ENCODE assay signal across 8 cellular contexts in the genomic region with DNA sequence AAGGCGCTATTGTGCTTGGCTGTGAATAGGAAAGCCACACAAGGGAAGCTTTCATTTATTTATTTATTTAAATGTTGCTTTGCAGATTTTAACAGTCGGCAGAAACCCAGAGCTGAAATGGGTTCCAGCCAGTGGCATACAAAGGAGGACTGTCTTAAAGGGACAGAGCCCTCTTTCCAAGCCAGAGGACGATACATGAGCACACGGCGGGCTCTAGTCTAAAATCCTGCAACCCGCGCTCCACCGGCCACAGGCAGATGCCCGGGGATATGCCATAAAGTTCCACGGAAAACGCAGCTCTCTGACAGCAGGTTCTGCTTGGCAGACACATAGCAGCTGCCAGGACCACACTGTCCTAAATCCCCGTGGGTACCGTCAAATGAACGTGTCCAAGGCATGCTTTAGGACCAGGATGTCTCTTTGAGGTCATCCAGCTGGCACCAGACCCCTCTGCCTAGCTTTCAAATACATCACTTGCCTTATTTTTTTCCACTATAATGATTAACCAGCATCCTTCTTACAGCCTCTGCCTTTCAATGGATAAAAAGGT.
DNase-seq lines count a peak whose midpoint lies in the region; ATAC-seq and TF ChIP-seq lines count a peak whose summit lies in the region.

No MANE protein-coding gene starts in this region.

- peak overlapping the region; percentile 51 to 54 for H3K4me3 ChIP-seq in vagina

- no peak overlapping the region for H3K27ac Mint-ChIP-seq in T-helper 2 cell treated with Interferon-gamma antibody and Interleukin-4, amounts not matched to agents 5 μg/mL and 100 μg/mL, for 36 hours

- DNase-seq in T-helper 2 cell treated with Interferon-gamma antibody and Interleukin-4, amounts not matched to agents 5 μg/mL and 100 μg/mL, for 36 hours (ENCODE audit: low spot score) = no peak
- DNase-seq in T-helper 2 cell (no peak), NCI-H774 (lab: John Stamatoyannopoulos, UW) (peak; percentile 46), dermis blood vessel endothelial cell (peak; percentile 50), middle frontal gyrus (ENCODE audit: extremely low spot score, low spot score) (peak; percentile 76), vagina (ENCODE audit: extremely low spot score in 2 of 2) (no peak), KBM-7 (no peak)

- H3K27ac ChIP-seq in vagina = peak overlapping the region; percentile 62

- H3K27me3 Mint-ChIP-seq in T-helper 2 cell treated with Interferon-gamma antibody and Interleukin-4, amounts not matched to agents 5 μg/mL and 100 μg/mL, for 36 hours (ENCODE audit: low read depth) = no peaks in the 10 kb centered on the region

- TF ChIP-seq POLR2A in vagina (IDR thresholded peaks at IDR 0.05) = no peak

- peak overlapping the region; percentile 66 for H3K4me3 Mint-ChIP-seq in T-helper 2 cell treated with Interferon-gamma antibody and Interleukin-4, amounts not matched to agents 5 μg/mL and 100 μg/mL, for 36 hours

- H3K4me1 Mint-ChIP-seq in T-helper 2 cell treated with Interferon-gamma antibody and Interleukin-4, amounts not matched to agents 5 μg/mL and 100 μg/mL, for 36 hours (ENCODE audit: low read depth) = peaks cover 70% of the 10 kb centered on the region

- H3K4me1 ChIP-seq in vagina = peaks cover 61% of the 10 kb centered on the region

- no peak for TF ChIP-seq CTCF in vagina (IDR thresholded peaks at IDR 0.05)

- in situ Hi-C loops in KBM-7 (cut with MboI; ENCODE audit: low pct_unique_long_range_greater_than_20kb, low sequenced_read_pairs) = loop anchor here (25.0 kb wide), 1 partner anchor 230 kb away; no protein-coding TSS in a partner anchor

- intact Hi-C loops in vagina (cut with DNase I) = no loop called here

- no peaks in the 10 kb centered on the region for H3K27me3 ChIP-seq in vagina

- no peak for ATAC-seq in GM21367 (IDR thresholded peaks at IDR 0.05; ENCODE audit: unreplicated experiment)

- peaks cover 9% of the 10 kb centered on the region for H3K36me3 Mint-ChIP-seq in T-helper 2 cell treated with Interferon-gamma antibody and Interleukin-4, amounts not matched to agents 5 μg/mL and 100 μg/mL, for 36 hours (ENCODE audit: low read depth)

- H3K9me3 ChIP-seq in vagina = no peaks in the 10 kb centered on the region

- no peaks in the 10 kb centered on the region for H3K9me3 Mint-ChIP-seq in T-helper 2 cell treated with Interferon-gamma antibody and Interleukin-4, amounts not matched to agents 5 μg/mL and 100 μg/mL, for 36 hours

- no peaks in the 10 kb centered on the region for H3K36me3 ChIP-seq in vagina

Comparison
In these comparisons a context has a peak if more than half of its experiments do, and no peak if none do; other contexts are left out.
1. DNase-seq: peak in NCI-H774 (single experiment), dermis blood vessel endothelial cell (single experiment) and middle frontal gyrus (single experiment); none in T-helper 2 cell treated with Interferon-gamma antibody and Interleukin-4, amounts not matched to agents 5 μg/mL and 100 μg/mL, for 36 hours (single experiment), T-helper 2 cell (0 of 5), vagina (0 of 2) and KBM-7 (single experiment).